Comparison of ENCODE assay signal across 1 cellular context in genomic region chr2:240707791-240708190, GRCh38.
TF ChIP-seq lines count a peak whose summit lies in the region.

No MANE protein-coding gene starts in this region.

TF ChIP-seq in HepG2, 621 proteins besides CTCF, POLR2A, EP300 and RAD21:
- TF ChIP-seq CSRNP1 (CRISPR knock-in tag; IDR thresholded peaks at IDR 0.05): no peak
- TF ChIP-seq ZNF251 (CRISPR knock-in tag; IDR thresholded peaks at IDR 0.05): no peak
- TF ChIP-seq PHF5A (CRISPR knock-in tag; IDR thresholded peaks at IDR 0.05; ENCODE audit: low read depth, unreplicated experiment): no peak
- TF ChIP-seq ZNF780A (CRISPR knock-in tag; IDR thresholded peaks at IDR 0.05): no peak
- TF ChIP-seq ZIK1 (CRISPR knock-in tag; IDR thresholded peaks at IDR 0.05; ENCODE audit: borderline replicate concordance, low read depth): no peak
- TF ChIP-seq RAD51 (IDR thresholded peaks at IDR 0.05; ENCODE audit: borderline replicate concordance): peak; percentile 20; the same call in 1 of the 2 replicates
- no peak for TF ChIP-seq ZNF367 (CRISPR knock-in tag; IDR thresholded peaks at IDR 0.05; ENCODE audit: borderline replicate concordance)
